Comparison of ENCODE assay signal across 9 cellular contexts in the genomic region with DNA sequence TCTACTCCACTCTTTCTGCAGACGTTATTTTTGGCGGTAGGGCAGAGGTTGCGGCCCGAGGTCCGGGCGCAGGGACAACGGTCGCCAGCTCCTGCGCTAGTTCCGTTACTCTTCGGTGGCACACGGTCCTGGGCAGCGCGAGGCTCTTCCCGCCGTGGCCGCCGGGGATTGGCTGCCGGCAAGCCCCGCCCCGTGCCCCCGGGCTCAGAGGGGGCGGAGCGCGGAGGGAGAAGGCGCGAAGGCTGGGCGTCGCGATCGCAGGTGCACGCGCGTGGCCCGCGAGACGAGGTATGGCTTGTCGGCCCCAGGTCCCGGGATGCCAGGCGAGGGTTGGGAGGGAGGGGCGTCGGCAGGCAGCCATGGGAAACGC.
A peak's percentile ranks its signal among the peaks of the same experiment; 100 is the strongest.
DNase-seq lines count a peak whose midpoint lies in the region; ATAC-seq lines count a peak whose summit lies in the region.
"Had no signal": no experiment of that assay in that cellular context is flagged by ENCODE, and none has a peak within 500 bp of the region (broad histone marks: within the 10 kb centered on the region; RNA-seq: fewer than 3 reads in every experiment).

No MANE protein-coding gene starts in this region.

- peak overlapping the region; percentile 35; the same call in 1 of the 2 replicates for H3K4me3 ChIP-seq in iPS-20b (ENCODE audit: low read length)
- H3K4me3 ChIP-seq: SK-N-MC had no signal

- no peaks in the 10 kb centered on the region; the same call in none of the 2 replicates for H3K9me3 ChIP-seq in iPS-20b (ENCODE audit: insufficient read depth, low read depth, low read length)

- H3K9me3 Mint-ChIP-seq in activated naive CD8-positive, alpha-beta T cell (ENCODE audit: low read depth) = no peaks in the 10 kb centered on the region

- no peak overlapping the region for H3K9ac ChIP-seq in iPS-20b (ENCODE audit: low read depth, low read length)

- H3K36me3 Mint-ChIP-seq in activated naive CD8-positive, alpha-beta T cell = peaks cover 8% of the 10 kb centered on the region

- no peak for ATAC-seq in stimulated activated naive CD8-positive, alpha-beta T cell treated with anti-CD3 and anti-CD28 coated beads, Interleukin-15, Interleukin-2, amounts not matched to agents 100 U/mL and 50 U/mL, for 24 hours

- no peak overlapping the region for H3K27ac ChIP-seq in iPS-20b (ENCODE audit: low read length)
- H3K27ac ChIP-seq: SK-N-MC had no signal

- no peaks in the 10 kb centered on the region for H3K36me3 ChIP-seq in iPS-20b (ENCODE audit: insufficient read depth, low read depth, low read length)

- peak; percentile 26 for DNase-seq in HK-2 (ENCODE audit: unreplicated experiment)
- DNase-seq in stimulated activated naive CD8-positive, alpha-beta T cell treated with anti-CD3 and anti-CD28 coated beads, Interleukin-15, Interleukin-2, amounts not matched to agents 100 U/mL and 50 U/mL, for 24 hours = peak; percentile 10
- DNase-seq in GM19238 (ENCODE audit: insufficient read length, low spot score) = no peak
- no peak for DNase-seq in NCI-H1417 (lab: John Stamatoyannopoulos, UW)
- no peak for DNase-seq in KBM-7
- DNase-seq: DND-41 had no signal

- peaks cover 3% of the 10 kb centered on the region for H3K4me1 Mint-ChIP-seq in activated naive CD8-positive, alpha-beta T cell (ENCODE audit: low read depth)

- peaks cover 31% of the 10 kb centered on the region for H3K27me3 Mint-ChIP-seq in activated naive CD8-positive, alpha-beta T cell

- H3K27me3 ChIP-seq in iPS-20b (ENCODE audit: insufficient read depth, low read length) = peaks cover 92% of the 10 kb centered on the region

- H3K4me1 ChIP-seq in iPS-20b (ENCODE audit: insufficient read depth, low read length) = no peaks in the 10 kb centered on the region

- no peak overlapping the region for H3K27ac Mint-ChIP-seq in activated naive CD8-positive, alpha-beta T cell

- in situ Hi-C loops in KBM-7 (cut with MboI; ENCODE audit: low pct_unique_long_range_greater_than_20kb, low sequenced_read_pairs) = no loop called here

- peak overlapping the region; percentile 74 for H3K4me3 Mint-ChIP-seq in activated naive CD8-positive, alpha-beta T cell

Comparison
In these comparisons a context has a peak if more than half of its experiments do, and no peak if none do; other contexts are left out.
1. DNase-seq: peak in HK-2 (single experiment) and stimulated activated naive CD8-positive, alpha-beta T cell treated with anti-CD3 and anti-CD28 coated beads, Interleukin-15, Interleukin-2, amounts not matched to agents 100 U/mL and 50 U/mL, for 24 hours (single experiment); none in GM19238 (single experiment), NCI-H1417 (0 of 3) and KBM-7 (single experiment).